Comparison of ENCODE assay signal across 10 cellular contexts in the genomic region with DNA sequence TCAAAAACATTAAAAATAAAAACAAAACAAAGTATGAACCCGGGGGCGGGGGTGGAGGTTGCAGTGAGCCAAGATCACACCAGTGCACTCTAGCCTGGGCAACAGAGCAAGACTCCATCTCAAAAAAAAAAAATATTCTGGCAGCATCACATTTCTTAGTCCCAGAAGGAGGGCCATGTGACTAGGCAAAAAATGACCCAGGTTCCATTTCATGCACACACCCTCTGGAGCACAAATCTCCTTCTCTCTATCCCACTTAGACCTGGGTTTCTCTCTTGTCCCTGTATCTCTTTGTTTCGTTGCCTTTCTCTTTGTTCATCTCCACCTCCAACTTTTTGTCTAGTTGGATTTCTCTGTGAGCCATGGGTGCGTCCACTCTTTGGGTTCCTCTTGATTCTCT. TPM values are rescaled to one million over a fixed set of nuclear protein-coding genes. Genes with fewer than 3 reads are reported as not detected.
"Had no signal": no experiment of that assay in that cellular context is flagged by ENCODE, and none has a peak within 500 bp of the region (broad histone marks: within the 10 kb centered on the region; RNA-seq: fewer than 3 reads in every experiment).

No MANE protein-coding gene starts in this region.

- H3K9me3 Mint-ChIP-seq: H9, HFFc6 had no signal

- FAIRE-seq: H54, HTR-8/SVneo had no signal

- H3K4me2 ChIP-seq: KMS-11 had no signal

- H3K27ac ChIP-seq: KMS-11 had no signal

- H3K4me3 Mint-ChIP-seq: H9, HFFc6 had no signal

- DNase-seq: GOT3, H9, HCEC 1CT, HFFc6, IMR-90, KBM-7 had no signal

- H3K9ac ChIP-seq: KMS-11 had no signal

- H3K4me1 Mint-ChIP-seq: H9 had no signal

- H3K27ac Mint-ChIP-seq: H9, HFFc6 had no signal

RNA-seq across cellular contexts. Expression of gene CYP2A7, which starts 6.2 kb away (rescaled TPM):
- total RNA-seq: H9, HFFc6, HT-29, IMR-90 had no signal
- polyA plus RNA-seq: IMR-90 had no signal

RNA-seq across cellular contexts. Expression of gene CYP2A6, which starts 37.9 kb away (rescaled TPM):
- total RNA-seq: HFFc6, HT-29, IMR-90 had no signal
- polyA plus RNA-seq: IMR-90 had no signal
